ENCODE assay signal across 18 cellular contexts in genomic region chr12:40015360-40015759, GRCh38.
A peak's percentile ranks its signal among the peaks of the same experiment; 100 is the strongest.
DNase-seq lines count a peak whose midpoint lies in the region; ATAC-seq, FAIRE-seq and TF ChIP-seq lines count a peak whose summit lies in the region.
"Had no signal": no experiment of that assay in that cellular context is flagged by ENCODE, and none has a peak within 500 bp of the region (broad histone marks: within the 10 kb centered on the region; RNA-seq: fewer than 3 reads in every experiment).

No MANE protein-coding gene starts in this region.

- TF ChIP-seq CTCF in MCF 10A (IDR thresholded peaks at IDR 0.05; ENCODE audit: unreplicated experiment) (no peak), breast epithelium (IDR thresholded peaks at IDR 0.05) (no peak), colonic mucosa (IDR thresholded peaks at IDR 0.05) (no peak), stomach (IDR thresholded peaks at IDR 0.05) (no peak)

- BruUV-seq in MCF 10A (replicated peaks; lab: Mats Ljungman, UMichigan) = no TSS peak

- WGBS in stomach, 5 donors = 83 to 99% (median 95%) methylated on average over 2 of the region's 2 CpGs

- DNase-seq in MCF 10A (ENCODE audit: unreplicated experiment) (peak; percentile 57), breast epithelium (ENCODE audit: low spot score in 2 of 2) (no peak), RCC 7860 (ENCODE audit: low spot score) (peak; percentile 33), colonic mucosa (no peak), stomach (no peak), NCI-H1417 (lab: John Stamatoyannopoulos, UW) (no peak), GF-D8 (lab: John Stamatoyannopoulos, UW) (no peak)
- DNase-seq in stimulated activated naive CD8-positive, alpha-beta T cell treated with anti-CD3 and anti-CD28 coated beads, Interleukin-15, amount 100 ng/mL, for 72 hours = no peak
- DNase-seq: activated CD8-positive, alpha-beta memory T cell treated with anti-CD3 and anti-CD28 coated beads for 24 hours; activated gamma-delta T cell; brain microvascular endothelial cell; COR-L47; effector CD4-positive, alpha-beta T cell; left lung; naive B cell; spleen had no signal

- H3K9me3 ChIP-seq in breast epithelium (no peaks in the 10 kb centered on the region), colonic mucosa (no peaks in the 10 kb centered on the region), stomach (no peaks in the 10 kb centered on the region)
- H3K9me3 ChIP-seq: left lung, spleen had no signal

- no peak overlapping the region for H3K27ac ChIP-seq in breast epithelium
- peak overlapping the region; percentile 68 for H3K27ac ChIP-seq in colonic mucosa
- no peak overlapping the region for H3K27ac ChIP-seq in stomach
- H3K27ac ChIP-seq: brain microvascular endothelial cell, HL-60, left lung, SK-N-MC, spleen had no signal

- no peak overlapping the region for H3K4me3 Mint-ChIP-seq in MCF 10A (ENCODE audit: unreplicated experiment)
- H3K4me3 Mint-ChIP-seq in stimulated activated naive CD8-positive, alpha-beta T cell treated with anti-CD3 and anti-CD28 coated beads, Interleukin-15, amount 100 ng/mL, for 72 hours = no peak overlapping the region
- H3K4me3 Mint-ChIP-seq: naive B cell had no signal

- H3K4me1 ChIP-seq in breast epithelium (no peaks in the 10 kb centered on the region), colonic mucosa (peaks cover 14% of the 10 kb centered on the region), stomach (peaks cover 0 to 12% (median 7%) of the 10 kb centered on the region in 4 donors)

- no peaks in the 10 kb centered on the region for H3K27me3 ChIP-seq in breast epithelium
- H3K27me3 ChIP-seq in colonic mucosa = no peaks in the 10 kb centered on the region
- H3K27me3 ChIP-seq in stomach = no peaks in the 10 kb centered on the region
- H3K27me3 ChIP-seq: brain microvascular endothelial cell, left lung, spleen had no signal

- peak; percentile 49 for ATAC-seq in stimulated activated naive CD8-positive, alpha-beta T cell treated with anti-CD3 and anti-CD28 coated beads, Interleukin-15, amount 100 ng/mL, for 72 hours
- ATAC-seq: left lung had no signal

- H3K27me3 Mint-ChIP-seq in MCF 10A (ENCODE audit: insufficient read depth, unreplicated experiment) = no peaks in the 10 kb centered on the region
- no peaks in the 10 kb centered on the region for H3K27me3 Mint-ChIP-seq in stimulated activated naive CD8-positive, alpha-beta T cell treated with anti-CD3 and anti-CD28 coated beads, Interleukin-15, amount 100 ng/mL, for 72 hours
- H3K27me3 Mint-ChIP-seq: naive B cell had no signal

- peak; percentile 69 for FAIRE-seq in RCC 7860 (lab: Jason Lieb, UNC)

- CTCF ChIA-PET in MCF 10A (lab: Yijun Ruan, JAX) = interaction anchor here (0.6 to 9.1 kb wide), 2 partner anchors 92 to 301 kb away, joined by 4 to 182 read pairs; partner anchors contain the start of gene SLC2A13

- TF ChIP-seq POLR2A in breast epithelium (IDR thresholded peaks at IDR 0.05) = no peak
- TF ChIP-seq POLR2A in stomach (IDR thresholded peaks at IDR 0.05) = no peak

- H3K27ac Mint-ChIP-seq in MCF 10A (ENCODE audit: low read depth, unreplicated experiment) = no peak overlapping the region
- no peak overlapping the region for H3K27ac Mint-ChIP-seq in stimulated activated naive CD8-positive, alpha-beta T cell treated with anti-CD3 and anti-CD28 coated beads, Interleukin-15, amount 100 ng/mL, for 72 hours

- H3K4me3 ChIP-seq in breast epithelium (no peak overlapping the region), colonic mucosa (no peak overlapping the region), stomach (no peak overlapping the region)
- H3K4me3 ChIP-seq: left lung, SK-N-MC, spleen had no signal

- H3K36me3 Mint-ChIP-seq in MCF 10A (ENCODE audit: insufficient read depth, unreplicated experiment) = no peaks in the 10 kb centered on the region
- H3K36me3 Mint-ChIP-seq: naive B cell had no signal

- no peaks in the 10 kb centered on the region for H3K36me3 ChIP-seq in breast epithelium
- no peaks in the 10 kb centered on the region for H3K36me3 ChIP-seq in colonic mucosa
- H3K36me3 ChIP-seq in stomach = no peaks in the 10 kb centered on the region
- H3K36me3 ChIP-seq: brain microvascular endothelial cell, left lung, spleen had no signal

- POLR2A ChIA-PET in MCF 10A (lab: Yijun Ruan, JAX) = no interaction called here

- no peak for TF ChIP-seq EP300 in stomach (IDR thresholded peaks at IDR 0.05)

- no peaks in the 10 kb centered on the region for H3K9me3 Mint-ChIP-seq in MCF 10A (ENCODE audit: unreplicated experiment)
- no peaks in the 10 kb centered on the region for H3K9me3 Mint-ChIP-seq in stimulated activated naive CD8-positive, alpha-beta T cell treated with anti-CD3 and anti-CD28 coated beads, Interleukin-15, amount 100 ng/mL, for 72 hours
- H3K9me3 Mint-ChIP-seq: naive B cell had no signal

- no peak overlapping the region for H3K9ac ChIP-seq in colonic mucosa (ENCODE audit: low read depth in 2 of 2, low read length in 2 of 2)

- intact Hi-C loops in MCF 10A (cut with micrococcal nuclease) = no loop called here
- intact Hi-C loops in breast epithelium (cut with DNase I; ENCODE audit: low total_unique reads) = no loop called here
- intact Hi-C loops in colonic mucosa (cut with DNase I) = no loop called here
- intact Hi-C loops in stomach (cut with DNase I; ENCODE audit: low total_unique reads) = no loop called here

- H3K4me1 Mint-ChIP-seq in MCF 10A (ENCODE audit: insufficient read depth, unreplicated experiment) = peaks cover 18% of the 10 kb centered on the region
- H3K4me1 Mint-ChIP-seq in stimulated activated naive CD8-positive, alpha-beta T cell treated with anti-CD3 and anti-CD28 coated beads, Interleukin-15, amount 100 ng/mL, for 72 hours = peaks cover 23% of the 10 kb centered on the region

Comparison
In these comparisons a context has a peak if more than half of its experiments do, and no peak if none do; other contexts are left out.
1. DNase-seq: peak in MCF 10A (single experiment) and RCC 7860 (single experiment); none in breast epithelium (0 of 2), colonic mucosa (single experiment), stimulated activated naive CD8-positive, alpha-beta T cell treated with anti-CD3 and anti-CD28 coated beads, Interleukin-15, amount 100 ng/mL, for 72 hours (0 of 2), stomach (single experiment), NCI-H1417 (0 of 3) and GF-D8 (single experiment).